Comparison of ENCODE assay signal across 11 cellular contexts in genomic region chr7:51369746-51370145, GRCh38. TPM values are rescaled to one million over a fixed set of nuclear protein-coding genes. Genes with fewer than 3 reads are reported as not detected.
DNase-seq lines count a peak whose midpoint lies in the region; ATAC-seq and TF ChIP-seq lines count a peak whose summit lies in the region.
"Had no signal": no experiment of that assay in that cellular context is flagged by ENCODE, and none has a peak within 500 bp of the region (broad histone marks: within the 10 kb centered on the region; RNA-seq: fewer than 3 reads in every experiment).

No MANE protein-coding gene starts in this region.

- H3K27me3 Mint-ChIP-seq in Caco-2 (ENCODE audit: insufficient read depth, unreplicated experiment), result no peaks in the 10 kb centered on the region

- no peaks in the 10 kb centered on the region for H3K36me3 ChIP-seq in Caco-2 (ENCODE audit: control insufficient read depth, insufficient read depth, low read length)
- no peaks in the 10 kb centered on the region for H3K36me3 ChIP-seq in SU-DHL-6 (ENCODE audit: low read length)

- CTCF ChIA-PET in Caco-2 (lab: Charles Lee), result interaction anchor here (0.6 to 7.0 kb wide), 10 partner anchors 11 to 473 kb away, joined by 3 to 153 read pairs (median 4); no protein-coding TSS in a partner anchor

- peaks cover 14% of the 10 kb centered on the region for H3K4me1 ChIP-seq in Caco-2

- H3K9me3 Mint-ChIP-seq in Caco-2 (ENCODE audit: unreplicated experiment), result no peaks in the 10 kb centered on the region

- H3K9me3 ChIP-seq in Caco-2, result no peaks in the 10 kb centered on the region
- no peaks in the 10 kb centered on the region for H3K9me3 ChIP-seq in SU-DHL-6 (ENCODE audit: insufficient read depth, low read length)

- H3K4me3 Mint-ChIP-seq in Caco-2 (ENCODE audit: unreplicated experiment), result no peak overlapping the region

- no peaks in the 10 kb centered on the region for H3K27me3 ChIP-seq in Caco-2 (replicated peaks; ENCODE audit: control insufficient read depth, insufficient read depth, low read length)
- H3K27me3 ChIP-seq in SU-DHL-6 (ENCODE audit: low read length), result no peaks in the 10 kb centered on the region

- ATAC-seq in GM19351 (IDR thresholded peaks at IDR 0.05; ENCODE audit: unreplicated experiment), result peak; percentile 50
- no peak for ATAC-seq in GM21515 (IDR thresholded peaks at IDR 0.05; ENCODE audit: unreplicated experiment)
- ATAC-seq in GM18858 (IDR thresholded peaks at IDR 0.05; ENCODE audit: unreplicated experiment), result no peak

- intact Hi-C loops in Caco-2 (cut with micrococcal nuclease; ENCODE audit: unreplicated experiment), result loop anchor here (5.0 kb wide), 1 partner anchor 72 kb away; no protein-coding TSS in a partner anchor

- no TSS peak for BruUV-seq in Caco-2 (replicated peaks; lab: Mats Ljungman, UMichigan)

- TF ChIP-seq CTCF in Caco-2 (IDR thresholded peaks at IDR 0.05; ENCODE audit: insufficient read depth in 1 of 2, low read depth in 1 of 2, low read length in 1 of 2, severe bottlenecking in 1 of 2, unreplicated experiment in 1 of 2) (peak; percentile 54 to 55), SU-DHL-6 (IDR thresholded peaks at IDR 0.05; ENCODE audit: insufficient read depth, low read length, poor library complexity, severe bottlenecking) (peak; percentile 33)

- no peaks in the 10 kb centered on the region for H4K20me1 ChIP-seq in SU-DHL-6 (ENCODE audit: low read depth, low read length)

- DNase-seq in Caco-2, result peak; percentile 17 to 61
- DNase-seq in kidney tubule cell (ENCODE audit: low spot score), result peak; percentile 36
- no peak for DNase-seq in stimulated activated CD8-positive, alpha-beta memory T cell treated with anti-CD3 and anti-CD28 coated beads, Interleukin-4, amount 100 ng/mL, for 48 hours
- no peak for DNase-seq in activated naive CD4-positive, alpha-beta T cell (lab: John Stamatoyannopoulos, UW)
- DNase-seq: SHP77 treated with DMSO at 0.1 percent for 48 hours had no signal

- POLR2A ChIA-PET in Caco-2 (lab: Charles Lee), result no interaction called here

- no peak overlapping the region for H3K9ac ChIP-seq in SU-DHL-6 (ENCODE audit: low read length)

- H3K4me1 Mint-ChIP-seq in Caco-2 (ENCODE audit: low read depth, unreplicated experiment), result peaks cover 22% of the 10 kb centered on the region

- no peaks in the 10 kb centered on the region for H3K36me3 Mint-ChIP-seq in Caco-2 (ENCODE audit: insufficient read depth, unreplicated experiment)

- no peak overlapping the region for H3K4me2 ChIP-seq in SU-DHL-6 (ENCODE audit: low read depth, low read length, poor library complexity, severe bottlenecking)

- no peaks in the 10 kb centered on the region for H3K9me2 ChIP-seq in SU-DHL-6 (replicated peaks; ENCODE audit: insufficient read depth, low read length)

- no peak overlapping the region for H2AFZ ChIP-seq in SU-DHL-6 (ENCODE audit: low read depth, low read length, severe bottlenecking)

- no peak overlapping the region for H3K4me3 ChIP-seq in Caco-2 (ENCODE audit: low read depth, low read length)
- no peak overlapping the region for H3K4me3 ChIP-seq in SU-DHL-6 (ENCODE audit: insufficient read depth, low read length, poor library complexity, severe bottlenecking)
- H3K4me3 ChIP-seq: coronary artery, skin epidermis had no signal

- H3K27ac ChIP-seq in SU-DHL-6 (ENCODE audit: low read depth, low read length), result no peak overlapping the region
- H3K27ac ChIP-seq: coronary artery, skin epidermis had no signal

- H3F3A ChIP-seq in SU-DHL-6 (ENCODE audit: insufficient read depth), result no peaks in the 10 kb centered on the region

- H3K27ac Mint-ChIP-seq in Caco-2 (ENCODE audit: unreplicated experiment), result no peak overlapping the region

- H3K79me2 ChIP-seq in SU-DHL-6 (ENCODE audit: insufficient read depth, low read length), result no peaks in the 10 kb centered on the region

RNA-seq across cellular contexts. Expression of gene COBL, which starts 53.1 kb away (rescaled TPM):
- 60.6 and 63.6 TPM in 2 replicates for total RNA-seq in Caco-2 (2022)

Comparison
In these comparisons a context has a peak if more than half of its experiments do, and no peak if none do; other contexts are left out.
1. DNase-seq: peak in Caco-2 (2 of 2) and kidney tubule cell (single experiment); none in stimulated activated CD8-positive, alpha-beta memory T cell treated with anti-CD3 and anti-CD28 coated beads, Interleukin-4, amount 100 ng/mL, for 48 hours (single experiment) and activated naive CD4-positive, alpha-beta T cell (0 of 4).